ENCODE assay signal across 25 cellular contexts in genomic region chr20:44344723-44345122, GRCh38. TPM values are rescaled to one million over a fixed set of nuclear protein-coding genes. Genes with fewer than 3 reads are reported as not detected.
A peak's percentile ranks its signal among the peaks of the same experiment; 100 is the strongest.
DNase-seq lines count a peak whose midpoint lies in the region; ATAC-seq and TF ChIP-seq lines count a peak whose summit lies in the region.
"Had no signal": no experiment of that assay in that cellular context is flagged by ENCODE, and none has a peak within 500 bp of the region (broad histone marks: within the 10 kb centered on the region; RNA-seq: fewer than 3 reads in every experiment).

No MANE protein-coding gene starts in this region.

- POLR2A ChIA-PET in activated CD4-positive, alpha-beta memory T cell treated with anti-CD3 and anti-CD28 coated beads, Interleukin-2, amount 10 ng/mL, durations not matched to agents 7 days and 5 days (lab: Charles Lee): no interaction called here

- no peak for TF ChIP-seq CTCF in neural crest cell (conservative IDR thresholded peaks at IDR 0.05)

- intact Hi-C loops in left colon (cut with DNase I, micrococcal nuclease): no loop called here

- ATAC-seq in left colon: peak; percentile 70
- ATAC-seq in HG03354 (IDR thresholded peaks at IDR 0.05; ENCODE audit: poor library complexity, severe bottlenecking, unreplicated experiment): no peak
- ATAC-seq: GM12878 had no signal

- H3K27me3 Mint-ChIP-seq in neural crest cell (ENCODE audit: low read depth): no peaks in the 10 kb centered on the region
- H3K27me3 Mint-ChIP-seq in activated CD4-positive, alpha-beta memory T cell treated with anti-CD3 and anti-CD28 coated beads, Interleukin-2, amount 10 ng/mL, durations not matched to agents 7 days and 5 days: peaks cover 2% of the 10 kb centered on the region

- DNase-seq in left colon (no peak), neural crest cell (ENCODE audit: low read depth, low spot score) (no peak), cortex of kidney (lab: John Stamatoyannopoulos, UW) (no peak)
- DNase-seq in activated CD4-positive, alpha-beta memory T cell treated with anti-CD3 and anti-CD28 coated beads, Interleukin-2, amount 10 ng/mL, durations not matched to agents 7 days and 5 days: no peak
- DNase-seq: 8988T; ACHN; BE2C; C1 segment of cervical spinal cord; CD4-positive, alpha-beta memory T cell; CD4-positive, CD25-positive, alpha-beta regulatory T cell; CD8-positive, alpha-beta memory T cell; COR-L47; DMS 273 treated with DMSO at 0.1 percent for 48 hours; DMS153; DMS53; DMS79; DND-41; EL; GDM1 had no signal

- CTCF ChIA-PET in activated CD4-positive, alpha-beta memory T cell treated with anti-CD3 and anti-CD28 coated beads, Interleukin-2, amount 10 ng/mL, durations not matched to agents 7 days and 5 days (lab: Charles Lee): interaction anchor here (0.7 kb wide), 1 partner anchor 127 kb away, joined by 3 read pairs; no protein-coding TSS in a partner anchor

- peak overlapping the region; percentile 50 for H3K27ac Mint-ChIP-seq in neural crest cell (ENCODE audit: unreplicated experiment)
- H3K27ac Mint-ChIP-seq in activated CD4-positive, alpha-beta memory T cell treated with anti-CD3 and anti-CD28 coated beads, Interleukin-2, amount 10 ng/mL, durations not matched to agents 7 days and 5 days: no peak overlapping the region
- H3K27ac Mint-ChIP-seq: CD14-positive monocyte; CD4-positive, alpha-beta memory T cell; CD4-positive, CD25-positive, alpha-beta regulatory T cell had no signal

- no peaks in the 10 kb centered on the region for H3K9me3 Mint-ChIP-seq in neural crest cell
- no peaks in the 10 kb centered on the region for H3K9me3 Mint-ChIP-seq in activated CD4-positive, alpha-beta memory T cell treated with anti-CD3 and anti-CD28 coated beads, Interleukin-2, amount 10 ng/mL, durations not matched to agents 7 days and 5 days
- H3K9me3 Mint-ChIP-seq: CD14-positive monocyte; CD4-positive, alpha-beta memory T cell; CD4-positive, CD25-positive, alpha-beta regulatory T cell; CD8-positive, alpha-beta memory T cell had no signal

- no peaks in the 10 kb centered on the region for H3K36me3 Mint-ChIP-seq in neural crest cell (ENCODE audit: low read depth)
- H3K36me3 Mint-ChIP-seq in activated CD4-positive, alpha-beta memory T cell treated with anti-CD3 and anti-CD28 coated beads, Interleukin-2, amount 10 ng/mL, durations not matched to agents 7 days and 5 days (ENCODE audit: low read depth): no peaks in the 10 kb centered on the region
- H3K36me3 Mint-ChIP-seq: CD14-positive monocyte; CD4-positive, alpha-beta memory T cell; CD4-positive, CD25-positive, alpha-beta regulatory T cell; CD8-positive, alpha-beta memory T cell had no signal

- H3K4me3 Mint-ChIP-seq in neural crest cell: no peak overlapping the region
- H3K4me3 Mint-ChIP-seq in activated CD4-positive, alpha-beta memory T cell treated with anti-CD3 and anti-CD28 coated beads, Interleukin-2, amount 10 ng/mL, durations not matched to agents 7 days and 5 days: no peak overlapping the region
- H3K4me3 Mint-ChIP-seq: CD14-positive monocyte; CD4-positive, alpha-beta memory T cell; CD4-positive, CD25-positive, alpha-beta regulatory T cell; CD8-positive, alpha-beta memory T cell had no signal

- peaks cover 10% of the 10 kb centered on the region for H3K4me1 Mint-ChIP-seq in neural crest cell
- H3K4me1 Mint-ChIP-seq in activated CD4-positive, alpha-beta memory T cell treated with anti-CD3 and anti-CD28 coated beads, Interleukin-2, amount 10 ng/mL, durations not matched to agents 7 days and 5 days: no peaks in the 10 kb centered on the region
- H3K4me1 Mint-ChIP-seq: CD14-positive monocyte; CD4-positive, CD25-positive, alpha-beta regulatory T cell; CD8-positive, alpha-beta memory T cell had no signal

RNA-seq across cellular contexts. Expression of gene R3HDML, which starts 7.9 kb away (rescaled TPM):
- total RNA-seq in left colon (not detected), neural crest cell (not detected in 2 replicates)
- total RNA-seq in activated CD4-positive, alpha-beta memory T cell treated with anti-CD3 and anti-CD28 coated beads, Interleukin-2, amount 10 ng/mL, durations not matched to agents 7 days and 5 days: not detected
- total RNA-seq: A673; CD4-positive, alpha-beta memory T cell; CD4-positive, CD25-positive, alpha-beta regulatory T cell; CD8-positive, alpha-beta memory T cell; Daoy; G401; GM12878 had no signal

RNA-seq across cellular contexts. Expression of gene HNF4A, which starts 10.8 kb away (rescaled TPM):
- total RNA-seq in left colon (100 to 1,000 TPM; 301 to 321 TPM), neural crest cell (not detected in 2 replicates)
- not detected for total RNA-seq in activated CD4-positive, alpha-beta memory T cell treated with anti-CD3 and anti-CD28 coated beads, Interleukin-2, amount 10 ng/mL, durations not matched to agents 7 days and 5 days
- total RNA-seq: A673; CD4-positive, alpha-beta memory T cell; CD4-positive, CD25-positive, alpha-beta regulatory T cell; CD8-positive, alpha-beta memory T cell; Daoy had no signal

RNA-seq across cellular contexts. Expression of gene FITM2, which starts 33.7 kb away (rescaled TPM):
- total RNA-seq in left colon: 10 to 100 TPM in 1 of 2 donors, 1 to 10 TPM in 1; 9.5 to 10.2 TPM
- total RNA-seq in neural crest cell: 6.2 and 6.4 TPM in 2 replicates
- total RNA-seq in activated CD4-positive, alpha-beta memory T cell treated with anti-CD3 and anti-CD28 coated beads, Interleukin-2, amount 10 ng/mL, durations not matched to agents 7 days and 5 days: 1 to 10 TPM; 2.2 to 2.7 TPM

Comparison
In these comparisons a context has a peak if more than half of its experiments do, and no peak if none do; other contexts are left out.
1. RNA of gene HNF4A, which starts 10.8 kb away (total RNA-seq): 301 to 321 TPM in left colon; not detected in neural crest cell and not detected in activated CD4-positive, alpha-beta memory T cell treated with anti-CD3 and anti-CD28 coated beads, Interleukin-2, amount 10 ng/mL, durations not matched to agents 7 days and 5 days; every median in the first group is over 100 times any median in the second.